21 cellular contexts compared by ENCODE assay signal in the genomic region with DNA sequence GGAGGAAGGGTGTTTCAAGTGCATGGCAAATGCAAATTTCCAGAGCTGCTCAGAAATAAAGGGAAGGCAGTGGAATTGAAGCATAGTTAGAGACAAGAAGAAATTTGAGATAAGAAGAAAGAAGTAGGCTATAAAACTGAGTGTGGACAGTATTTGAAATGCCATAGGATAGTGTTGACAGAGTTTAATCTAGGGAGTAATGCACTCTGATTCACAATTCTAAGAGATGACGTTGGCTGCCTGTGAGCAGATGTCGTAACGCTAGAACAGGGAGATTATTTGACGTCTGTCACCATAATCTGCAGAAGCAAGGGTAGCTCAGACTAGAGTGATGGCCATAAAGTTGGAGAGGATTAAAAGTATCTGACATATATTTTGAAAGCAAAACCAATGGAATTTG.
"Had no signal": no experiment of that assay in that cellular context is flagged by ENCODE, and none has a peak within 500 bp of the region (broad histone marks: within the 10 kb centered on the region; RNA-seq: fewer than 3 reads in every experiment).

No MANE protein-coding gene starts in this region.

- H3K9me2 ChIP-seq: SK-N-SH had no signal

- H3K36me3 ChIP-seq: MG63 had no signal

- H3K4me2 ChIP-seq: SK-N-SH had no signal

- H3K9me3 ChIP-seq: MG63, SK-N-SH had no signal

- H3K27ac ChIP-seq: RWPE1 had no signal

- H3K4me3 ChIP-seq: MG63 had no signal

- DNase-seq: IMR-90, Karpas-422, KG1, MG63, NCI-H1092, NCI-H1105 treated with DMSO at 0.1 percent for 48 hours, NCI-H1417 treated with DMSO at 0.1 percent for 48 hours, NCI-H146, NCI-H1694 treated with DMSO at 0.1 percent for 48 hours, NCI-H1930, NCI-H2081, NCI-H2107, NCI-H2227 treated with DMSO at 0.1 percent for 48 hours, NCI-H446, NCI-H510A, NCI-H526, SHP77, SK-N-SH had no signal

- ATAC-seq: HepG2, Panc1 had no signal

- H3K9ac ChIP-seq: SK-N-SH had no signal
